9 cellular contexts compared by ENCODE assay signal in genomic region chr11:128691802-128692749, GRCh38. TPM values are rescaled to one million over a fixed set of nuclear protein-coding genes. Genes with fewer than 3 reads are reported as not detected.
DNase-seq lines count a peak whose midpoint lies in the region; TF ChIP-seq lines count a peak whose summit lies in the region.
"Had no signal": no experiment of that assay in that cellular context is flagged by ENCODE, and none has a peak within 500 bp of the region (broad histone marks: within the 10 kb centered on the region; RNA-seq: fewer than 3 reads in every experiment).

No MANE protein-coding gene starts in this region.

- peak overlapping the region; percentile 76 to 79 (median 79) for H3K9ac ChIP-seq in skeletal muscle tissue (ENCODE audit: low read depth in 1 of 3, low read length in 3 of 3)

- intact Hi-C loops in left ventricle myocardium inferior (cut with micrococcal nuclease): no loop called here

- H3K27ac ChIP-seq in WERI-Rb-1: no peak overlapping the region
- H3K27ac ChIP-seq in left ventricle myocardium inferior (replicated peaks): peak overlapping the region; percentile 95
- H3K27ac ChIP-seq in skeletal muscle tissue (ENCODE audit: low read depth, low read length): peak overlapping the region; percentile 87

- H3K4me1 ChIP-seq in left ventricle myocardium inferior: peaks cover 81% of the 10 kb centered on the region
- peaks cover 18 to 45% (median 27%) of the 10 kb centered on the region in 3 donors for H3K4me1 ChIP-seq in skeletal muscle tissue (ENCODE audit: control insufficient read depth in 3 of 3, insufficient read depth in 3 of 3, low read length in 3 of 3)

- no peak for TF ChIP-seq CTCF in GM13976 (IDR thresholded peaks at IDR 0.05; ENCODE audit: borderline replicate concordance, control extremely low read depth, extremely low read depth, insufficient read depth, missing control alignments)
- TF ChIP-seq CTCF in WERI-Rb-1 (IDR thresholded peaks at IDR 0.05; ENCODE audit: low read depth, low read length): peak; percentile 35; the same call in 1 of the 2 replicates
- peak; percentile 29 for TF ChIP-seq CTCF in left ventricle myocardium inferior (IDR thresholded peaks at IDR 0.05; ENCODE audit: borderline replicate concordance)

- H3K4me3 ChIP-seq in WERI-Rb-1 (ENCODE audit: low read depth, low read length): no peak overlapping the region
- H3K4me3 ChIP-seq in left ventricle myocardium inferior: peak overlapping the region; percentile 84
- H3K4me3 ChIP-seq in skeletal muscle tissue (ENCODE audit: low read length in 3 of 3): peak overlapping the region; percentile 73 to 78 (median 74)

- DNase-seq in GM13976 (ENCODE audit: low spot score) (peak; percentile 41), WERI-Rb-1 (no peak), left ventricle myocardium inferior (no peak), NOMO-1 treated with DMSO at 0.1 percent for 48 hours (lab: John Stamatoyannopoulos, UW; ENCODE audit: unreplicated experiment) (no peak), NCI-H1105 treated with DMSO at 0.1 percent for 48 hours (lab: John Stamatoyannopoulos, UW) (no peak), kidney tubule cell (ENCODE audit: low spot score) (no peak), hypothalamus (lab: John Stamatoyannopoulos, UW) (no peak)
- DNase-seq: kidney glomerular epithelial cell had no signal

- H3K36me3 ChIP-seq in WERI-Rb-1 (no peaks in the 10 kb centered on the region), left ventricle myocardium inferior (no peaks in the 10 kb centered on the region), skeletal muscle tissue (ENCODE audit: control insufficient read depth in 3 of 3, insufficient read depth in 3 of 3, low read length in 3 of 3) (no peaks in the 10 kb centered on the region)

- in situ Hi-C loops in GM13976 (cut with MboI; ENCODE audit: low sequenced_read_pairs, unreplicated experiment): no loop called here

- H3K27me3 ChIP-seq in WERI-Rb-1 (ENCODE audit: insufficient read depth, low read depth, severe bottlenecking): peaks cover 97% of the 10 kb centered on the region
- peaks cover 86% of the 10 kb centered on the region for H3K27me3 ChIP-seq in left ventricle myocardium inferior (ENCODE audit: low read depth)
- H3K27me3 ChIP-seq in skeletal muscle tissue (ENCODE audit: control insufficient read depth in 3 of 3, insufficient read depth in 3 of 3, low read length in 3 of 3): peaks cover 67 to 86% (median 70%) of the 10 kb centered on the region in 3 donors

- H3K9me3 ChIP-seq in WERI-Rb-1 (ENCODE audit: severe bottlenecking): no peaks in the 10 kb centered on the region
- no peaks in the 10 kb centered on the region for H3K9me3 ChIP-seq in left ventricle myocardium inferior (replicated peaks)
- no peaks in the 10 kb centered on the region for H3K9me3 ChIP-seq in skeletal muscle tissue (ENCODE audit: control insufficient read depth in 3 of 3, low read length in 3 of 3)

RNA-seq across cellular contexts. Expression of gene FLI1, which starts 1.8 kb away (rescaled TPM):
- total RNA-seq in left ventricle myocardium inferior: 16.4 TPM
- total RNA-seq in skeletal muscle tissue: 9.4 TPM
